In genomic region chr2:201191132-201191875, GRCh38 we compare ENCODE assay signal across 9 cellular contexts. TPM values are rescaled to one million over a fixed set of nuclear protein-coding genes. Genes with fewer than 3 reads are reported as not detected.
DNase-seq lines count a peak whose midpoint lies in the region; ATAC-seq and TF ChIP-seq lines count a peak whose summit lies in the region.
"Had no signal": no experiment of that assay in that cellular context is flagged by ENCODE, and none has a peak within 500 bp of the region (broad histone marks: within the 10 kb centered on the region; RNA-seq: fewer than 3 reads in every experiment).

No MANE protein-coding gene starts in this region.

- no peak for TF ChIP-seq CTCF in left lung (IDR thresholded peaks at IDR 0.05)

- no peak overlapping the region for H3K27ac ChIP-seq in CD8-positive, alpha-beta memory T cell (ENCODE audit: low read depth, low read length)
- H3K27ac ChIP-seq in left lung, result peak overlapping the region in 1 of 2 donors; percentile 45

- ATAC-seq in HG02884 (IDR thresholded peaks at IDR 0.05; ENCODE audit: unreplicated experiment), result peak; percentile 61
- ATAC-seq in left lung, result peak; percentile 39
- ATAC-seq in HG03175 (IDR thresholded peaks at IDR 0.05; ENCODE audit: unreplicated experiment), result no peak

- no peaks in the 10 kb centered on the region for H3K9me3 ChIP-seq in CD8-positive, alpha-beta memory T cell (ENCODE audit: low read length)
- peaks cover 0 to 1% of the 10 kb centered on the region in 2 donors for H3K9me3 ChIP-seq in left lung

- H3K27me3 ChIP-seq in CD8-positive, alpha-beta memory T cell (ENCODE audit: insufficient read depth, low read length, poor library complexity, severe bottlenecking), result no peaks in the 10 kb centered on the region
- no peaks in the 10 kb centered on the region for H3K27me3 ChIP-seq in left lung

- H3K27me3 Mint-ChIP-seq in CD8-positive, alpha-beta memory T cell, result no peaks in the 10 kb centered on the region
- H3K27me3 Mint-ChIP-seq in activated T-helper 1 cell treated with anti-CD3 and anti-CD28 coated beads, Interleukin-12 subunit alpha, Interleukin-12 subunit beta, Interleukin-2, Interleukin-4 antibody, amounts not matched to agents 30 ng/mL and 10 ng/mL and 1 ng/mL, durations not matched to agents 14 hours and 24 hours and 36 hours (ENCODE audit: insufficient read depth), result no peaks in the 10 kb centered on the region

- peak overlapping the region; percentile 4 for H3K4me3 ChIP-seq in CD8-positive, alpha-beta memory T cell (ENCODE audit: low read length)
- no peak overlapping the region for H3K4me3 ChIP-seq in left lung
- H3K4me3 ChIP-seq: smooth muscle cell had no signal

- CTCF ChIA-PET in CD8-positive, alpha-beta memory T cell (lab: Charles Lee), result interaction anchor here (0.9 to 6.6 kb wide), 4 partner anchors 8 to 290 kb away, joined by 3 to 58 read pairs (median 4); partner anchors contain the start of gene CASP10

- peak in 2 of 5 donors; percentile 26 to 62 for DNase-seq in CD8-positive, alpha-beta memory T cell
- DNase-seq in activated T-helper 1 cell treated with anti-CD3 and anti-CD28 coated beads, Interleukin-12 subunit alpha, Interleukin-12 subunit beta, Interleukin-2, Interleukin-4 antibody, amounts not matched to agents 30 ng/mL and 10 ng/mL and 1 ng/mL, durations not matched to agents 14 hours and 24 hours and 36 hours (ENCODE audit: low spot score), result no peak
- DNase-seq in left lung (no peak), posterior cingulate gyrus (no peak)
- no peak for DNase-seq in stimulated activated CD4-positive, alpha-beta T cell treated with anti-CD3 and anti-CD28 coated beads, Interleukin-4, amount 100 ng/mL, for 4 hours
- DNase-seq in activated CD8-positive, alpha-beta memory T cell treated with anti-CD3 and anti-CD28 coated beads, Interleukin-2, amount 50 U/mL, for 4 hours, result no peak

- peaks cover 89% of the 10 kb centered on the region for H3K4me1 ChIP-seq in CD8-positive, alpha-beta memory T cell (ENCODE audit: insufficient read depth, low read length)
- peaks cover 0 to 55% of the 10 kb centered on the region in 2 donors for H3K4me1 ChIP-seq in left lung

- peak overlapping the region; percentile 11 to 79 (median 63) for H3K4me3 Mint-ChIP-seq in CD8-positive, alpha-beta memory T cell
- H3K4me3 Mint-ChIP-seq in activated T-helper 1 cell treated with anti-CD3 and anti-CD28 coated beads, Interleukin-12 subunit alpha, Interleukin-12 subunit beta, Interleukin-2, Interleukin-4 antibody, amounts not matched to agents 30 ng/mL and 10 ng/mL and 1 ng/mL, durations not matched to agents 14 hours and 24 hours and 36 hours, result peak overlapping the region; percentile 20

- peaks cover 4 to 42% (median 11%) of the 10 kb centered on the region in 3 donors for H3K36me3 Mint-ChIP-seq in CD8-positive, alpha-beta memory T cell
- peaks cover 53% of the 10 kb centered on the region for H3K36me3 Mint-ChIP-seq in activated T-helper 1 cell treated with anti-CD3 and anti-CD28 coated beads, Interleukin-12 subunit alpha, Interleukin-12 subunit beta, Interleukin-2, Interleukin-4 antibody, amounts not matched to agents 30 ng/mL and 10 ng/mL and 1 ng/mL, durations not matched to agents 14 hours and 24 hours and 36 hours (ENCODE audit: low read depth)

- H3K36me3 ChIP-seq in CD8-positive, alpha-beta memory T cell (ENCODE audit: insufficient read depth, low read length), result peaks cover 6% of the 10 kb centered on the region
- H3K36me3 ChIP-seq in left lung, result peaks cover 0 to 65% of the 10 kb centered on the region in 2 donors

- POLR2A ChIA-PET in CD8-positive, alpha-beta memory T cell (lab: Charles Lee), result interaction anchor here (0.5 to 0.9 kb wide), 2 partner anchors 9 to 285 kb away, joined by 3 to 6 read pairs; partner anchors contain the start of gene CASP10

- no peaks in the 10 kb centered on the region for H3K9me3 Mint-ChIP-seq in CD8-positive, alpha-beta memory T cell
- peaks cover 8% of the 10 kb centered on the region for H3K9me3 Mint-ChIP-seq in activated T-helper 1 cell treated with anti-CD3 and anti-CD28 coated beads, Interleukin-12 subunit alpha, Interleukin-12 subunit beta, Interleukin-2, Interleukin-4 antibody, amounts not matched to agents 30 ng/mL and 10 ng/mL and 1 ng/mL, durations not matched to agents 14 hours and 24 hours and 36 hours

- intact Hi-C loops in activated T-helper 1 cell treated with anti-CD3 and anti-CD28 coated beads, Interleukin-12 subunit alpha, Interleukin-12 subunit beta, Interleukin-2, Interleukin-4 antibody, amounts not matched to agents 30 ng/mL and 10 ng/mL and 1 ng/mL, durations not matched to agents 14 hours and 24 hours and 36 hours (cut with micrococcal nuclease), result no loop called here
- intact Hi-C loops in left lung (cut with DNase I) (no loop called here), posterior cingulate gyrus (cut with DNase I) (no loop called here)

- H3K27ac Mint-ChIP-seq in CD8-positive, alpha-beta memory T cell, result peak overlapping the region; percentile 62 to 97 (median 91)
- H3K27ac Mint-ChIP-seq in activated T-helper 1 cell treated with anti-CD3 and anti-CD28 coated beads, Interleukin-12 subunit alpha, Interleukin-12 subunit beta, Interleukin-2, Interleukin-4 antibody, amounts not matched to agents 30 ng/mL and 10 ng/mL and 1 ng/mL, durations not matched to agents 14 hours and 24 hours and 36 hours, result peak overlapping the region; percentile 73

- peaks cover 62 to 85% (median 78%) of the 10 kb centered on the region in 3 donors for H3K4me1 Mint-ChIP-seq in CD8-positive, alpha-beta memory T cell
- H3K4me1 Mint-ChIP-seq in activated T-helper 1 cell treated with anti-CD3 and anti-CD28 coated beads, Interleukin-12 subunit alpha, Interleukin-12 subunit beta, Interleukin-2, Interleukin-4 antibody, amounts not matched to agents 30 ng/mL and 10 ng/mL and 1 ng/mL, durations not matched to agents 14 hours and 24 hours and 36 hours (ENCODE audit: low read depth), result peaks cover 74% of the 10 kb centered on the region

RNA-seq across cellular contexts. Expression of gene CASP10, which starts 8.4 kb away (rescaled TPM):
- 1 to 10 TPM; 6.7 to 7.3 TPM for total RNA-seq in CD8-positive, alpha-beta memory T cell
- 8.1 TPM for polyA plus RNA-seq in CD8-positive, alpha-beta memory T cell
- 13.5 and 15.7 TPM in 2 replicates for total RNA-seq in activated T-helper 1 cell treated with anti-CD3 and anti-CD28 coated beads, Interleukin-12 subunit alpha, Interleukin-12 subunit beta, Interleukin-2, Interleukin-4 antibody, amounts not matched to agents 30 ng/mL and 10 ng/mL and 1 ng/mL, durations not matched to agents 14 hours and 24 hours and 36 hours
- 10 to 100 TPM; 30.3 to 31.5 TPM for total RNA-seq in left lung
